In genomic region chr2:187500585-187501359, GRCh38 we compare ENCODE assay signal across 10 cellular contexts. TPM values are rescaled to one million over a fixed set of nuclear protein-coding genes. Genes with fewer than 3 reads are reported as not detected.
A peak's percentile ranks its signal among the peaks of the same experiment; 100 is the strongest.
DNase-seq lines count a peak whose midpoint lies in the region; ATAC-seq and TF ChIP-seq lines count a peak whose summit lies in the region.
"Had no signal": no experiment of that assay in that cellular context is flagged by ENCODE, and none has a peak within 500 bp of the region (broad histone marks: within the 10 kb centered on the region; RNA-seq: fewer than 3 reads in every experiment).

No MANE protein-coding gene starts in this region.

- H3K4me1 ChIP-seq in left ventricle myocardium inferior (peaks cover 21% of the 10 kb centered on the region), testis (no peaks in the 10 kb centered on the region)

- TF ChIP-seq CTCF in left ventricle myocardium inferior (IDR thresholded peaks at IDR 0.05; ENCODE audit: borderline replicate concordance) (peak; percentile 12), foreskin fibroblast (IDR thresholded peaks at IDR 0.05; ENCODE audit: low read depth, low read length) (peak; percentile 8), testis (IDR thresholded peaks at IDR 0.05) (no peak)

- POLR2A ChIA-PET in naive thymus-derived CD8-positive, alpha-beta T cell (lab: Charles Lee): no interaction called here

- WGBS in testis, 2 donors: 77% methylated on average over 7 of the region's 7 CpGs

- TF ChIP-seq POLR2A in testis (IDR thresholded peaks at IDR 0.05): no peak

- DNase-seq in left ventricle myocardium inferior: no peak
- no peak for DNase-seq in left cardiac atrium
- peak; percentile 9 for DNase-seq in RPMI7951 (ENCODE audit: low read depth)
- peak; percentile 25 to 56 for DNase-seq in foreskin fibroblast
- DNase-seq in naive thymus-derived CD8-positive, alpha-beta T cell: no peak
- no peak for DNase-seq in NCI-H524 treated with DMSO at 0.1 percent for 48 hours (lab: John Stamatoyannopoulos, UW)
- DNase-seq in testis: no peak

- H3K4me3 ChIP-seq in left ventricle myocardium inferior (no peak overlapping the region), foreskin fibroblast (ENCODE audit: low read depth in 1 of 2, low read length in 2 of 2) (no peak overlapping the region), testis (no peak overlapping the region)

- H3K27ac Mint-ChIP-seq in naive thymus-derived CD8-positive, alpha-beta T cell: no peak overlapping the region
- H3K27ac Mint-ChIP-seq: CD4-positive, alpha-beta memory T cell had no signal

- intact Hi-C loops in left ventricle myocardium inferior (cut with micrococcal nuclease) (loop anchor here (2.0 to 10.0 kb wide), 2 partner anchors 80 to 344 kb away; no protein-coding TSS in a partner anchor), left cardiac atrium (cut with DNase I) (loop anchor here in 1 of 2 donors (2.0 kb wide), 1 partner anchor 80 kb away; no protein-coding TSS in a partner anchor), testis (cut with DNase I; ENCODE audit: low total_unique reads) (no loop called here)

- H3K27ac ChIP-seq in left ventricle myocardium inferior (replicated peaks) (no peak overlapping the region), testis (no peak overlapping the region)

- no peak overlapping the region for H3K4me3 Mint-ChIP-seq in naive thymus-derived CD8-positive, alpha-beta T cell
- H3K4me3 Mint-ChIP-seq: CD4-positive, alpha-beta memory T cell had no signal

- H3K27me3 Mint-ChIP-seq in naive thymus-derived CD8-positive, alpha-beta T cell: peaks cover 0 to 9% (median 3%) of the 10 kb centered on the region in 5 donors

- H3K9me3 ChIP-seq in left ventricle myocardium inferior (replicated peaks) (no peaks in the 10 kb centered on the region), testis (no peaks in the 10 kb centered on the region)

- H3K27me3 ChIP-seq in left ventricle myocardium inferior (ENCODE audit: low read depth) (no peaks in the 10 kb centered on the region), testis (no peaks in the 10 kb centered on the region)

- ATAC-seq in left cardiac atrium: no peak
- ATAC-seq in naive thymus-derived CD8-positive, alpha-beta T cell: no peak
- no peak for ATAC-seq in HG03139 (IDR thresholded peaks at IDR 0.05; ENCODE audit: unreplicated experiment)
- ATAC-seq: stimulated activated naive CD8-positive, alpha-beta T cell treated with anti-CD3 and anti-CD28 coated beads, Interleukin-15, Interleukin-2, amounts not matched to agents 100 U/mL and 50 U/mL, for 24 hours had no signal

- H3K36me3 ChIP-seq in left ventricle myocardium inferior (no peaks in the 10 kb centered on the region), testis (ENCODE audit: low read depth, missing control alignments) (no peaks in the 10 kb centered on the region)

- H3K4me1 Mint-ChIP-seq in naive thymus-derived CD8-positive, alpha-beta T cell: peaks cover 0 to 8% (median 5%) of the 10 kb centered on the region in 4 donors
- H3K4me1 Mint-ChIP-seq: CD4-positive, alpha-beta memory T cell had no signal

- H3K9me3 Mint-ChIP-seq in naive thymus-derived CD8-positive, alpha-beta T cell: no peaks in the 10 kb centered on the region
- H3K9me3 Mint-ChIP-seq: CD4-positive, alpha-beta memory T cell had no signal

- H3K36me3 Mint-ChIP-seq in naive thymus-derived CD8-positive, alpha-beta T cell: no peaks in the 10 kb centered on the region
- H3K36me3 Mint-ChIP-seq: CD4-positive, alpha-beta memory T cell had no signal

RNA-seq across cellular contexts. Expression of gene CALCRL, which starts 52.7 kb away (rescaled TPM):
- total RNA-seq in left ventricle myocardium inferior: 27.3 TPM
- total RNA-seq in left cardiac atrium: 10 to 100 TPM; 39.8 to 45.9 TPM
- total RNA-seq in RPMI7951 (2014; rRNA removed; shearing (Covaris generic)): 0.29 and 0.36 TPM in 2 replicates
- total RNA-seq in naive thymus-derived CD8-positive, alpha-beta T cell: under 1 TPM; 0.34 to 0.85 TPM
- polyA plus RNA-seq in naive thymus-derived CD8-positive, alpha-beta T cell: 1 to 10 TPM in 2 of 3 donors, not detected in 1; 1.1 to 1.9 TPM
- total RNA-seq in testis: 1 to 10 TPM; 6.9 to 7.1 TPM
- 6.2 TPM for polyA plus RNA-seq in testis (ENCODE audit: insufficient read depth, low read depth, low replicate concordance)
- polyA plus RNA-seq: CD4-positive, alpha-beta memory T cell had no signal

RNA-seq across cellular contexts. Expression of gene TFPI, which starts 53.5 kb away (rescaled TPM):
- total RNA-seq in left ventricle myocardium inferior (19.0 TPM), left cardiac atrium (10 to 100 TPM; 42.7 to 68.6 TPM), testis (10 to 100 TPM; 10.5 TPM)
- 57.2 and 73.3 TPM in 2 replicates for total RNA-seq in RPMI7951 (2014; rRNA removed; shearing (Covaris generic))
- total RNA-seq in naive thymus-derived CD8-positive, alpha-beta T cell: not detected
- not detected for polyA plus RNA-seq in naive thymus-derived CD8-positive, alpha-beta T cell
- 13.5 TPM for polyA plus RNA-seq in testis (ENCODE audit: insufficient read depth, low read depth, low replicate concordance)
- total RNA-seq: CD4-positive, alpha-beta memory T cell had no signal
- polyA plus RNA-seq: CD4-positive, alpha-beta memory T cell had no signal

Comparison
In these comparisons a context has a peak if more than half of its experiments do, and no peak if none do; other contexts are left out.
1. DNase-seq: peak in RPMI7951 (single experiment) and foreskin fibroblast (2 of 2); none in left ventricle myocardium inferior (single experiment), left cardiac atrium (single experiment), naive thymus-derived CD8-positive, alpha-beta T cell (0 of 10), NCI-H524 treated with DMSO at 0.1 percent for 48 hours (single experiment) and testis (single experiment).
2. CTCF ChIP-seq: peak in left ventricle myocardium inferior (single experiment) and foreskin fibroblast (single experiment); none in testis (0 of 3).
3. RNA of gene TFPI, which starts 53.5 kb away (total RNA-seq): 57.2 to 73.3 TPM in RPMI7951, 42.7 to 68.6 TPM in left cardiac atrium, 19.0 TPM in left ventricle myocardium inferior (single experiment) and 10.5 TPM in testis; not detected in naive thymus-derived CD8-positive, alpha-beta T cell; every median in the first group is over 10 times any median in the second.